In the genomic region with DNA sequence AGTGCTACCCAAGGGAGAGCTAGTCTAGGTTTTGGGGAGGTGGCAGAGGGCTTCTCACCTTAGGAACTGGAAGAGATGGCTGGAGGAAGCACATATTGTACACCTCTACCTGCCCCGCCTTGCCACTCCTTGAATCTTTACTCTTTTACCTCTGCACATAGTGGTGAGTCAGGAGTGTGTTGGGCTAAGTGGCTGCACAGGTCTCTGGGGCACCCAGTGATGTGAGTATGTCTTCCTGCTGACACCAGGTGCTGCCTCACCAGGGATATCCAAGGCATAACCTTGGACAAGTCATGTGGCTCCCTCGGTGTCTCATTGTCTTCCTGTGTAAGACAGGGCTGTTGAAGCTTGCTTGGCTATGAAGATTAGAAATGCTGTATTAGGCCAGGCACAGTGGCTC, we compare ENCODE assay signal across 21 cellular contexts. TPM values are rescaled to one million over a fixed set of nuclear protein-coding genes. Genes with fewer than 3 reads are reported as not detected.
DNase-seq lines count a peak whose midpoint lies in the region; ATAC-seq, FAIRE-seq and TF ChIP-seq lines count a peak whose summit lies in the region.
"Had no signal": no experiment of that assay in that cellular context is flagged by ENCODE, and none has a peak within 500 bp of the region (broad histone marks: within the 10 kb centered on the region; RNA-seq: fewer than 3 reads in every experiment).

No MANE protein-coding gene starts in this region.

- intact Hi-C loops in PC-3 (cut with micrococcal nuclease): no loop called here
- intact Hi-C loops in mammary epithelial cell (cut with micrococcal nuclease): loop anchor here (1.0 kb wide), 1 partner anchor 36 kb away; no protein-coding TSS in a partner anchor
- intact Hi-C loops in kidney (cut with DNase I): no loop called here

- POLR2A ChIA-PET in PC-3 (lab: Charles Lee; ENCODE audit: unreplicated experiment): no interaction called here

- in situ Hi-C loops in mammary epithelial cell (cut with MboI; ENCODE audit: low sequenced_read_pairs in 2 of 2): no loop called here

- no peaks in the 10 kb centered on the region for H3K36me3 ChIP-seq in PC-3 (ENCODE audit: low read depth, low read length)
- no peaks in the 10 kb centered on the region for H3K36me3 ChIP-seq in mammary epithelial cell (ENCODE audit: insufficient read depth, low read length)
- H3K36me3 ChIP-seq in kidney (ENCODE audit: control insufficient read depth in 1 of 2, insufficient read depth in 2 of 2, low read length in 2 of 2): no peaks in the 10 kb centered on the region
- no peaks in the 10 kb centered on the region for H3K36me3 ChIP-seq in effector memory CD4-positive, alpha-beta T cell (ENCODE audit: control insufficient read depth, insufficient read depth, low read length)

- H3K4me3 ChIP-seq in PC-3 (ENCODE audit: low read length) (no peak overlapping the region), mammary epithelial cell (replicated peaks in 1 of 3; ENCODE audit: insufficient read depth in 1 of 3, low read depth in 2 of 3, low read length in 3 of 3) (no peak overlapping the region), kidney (ENCODE audit: low read length in 2 of 2) (no peak overlapping the region), foreskin fibroblast (ENCODE audit: low read depth in 1 of 2, low read length in 2 of 2) (no peak overlapping the region)
- H3K4me3 ChIP-seq in effector memory CD4-positive, alpha-beta T cell (ENCODE audit: insufficient read depth, low read depth, low read length, poor library complexity, severe bottlenecking): no peak overlapping the region

- no peaks in the 10 kb centered on the region for H4K20me1 ChIP-seq in PC-3 (ENCODE audit: low read length)
- H4K20me1 ChIP-seq in mammary epithelial cell (ENCODE audit: insufficient read depth, low read length): no peaks in the 10 kb centered on the region

- H3K4me1 ChIP-seq in PC-3 (ENCODE audit: insufficient read depth, low read length) (peaks cover 23% of the 10 kb centered on the region), mammary epithelial cell (ENCODE audit: insufficient read depth, low read length) (peaks cover 14% of the 10 kb centered on the region), kidney (ENCODE audit: control insufficient read depth in 1 of 2, insufficient read depth in 1 of 2, low read depth in 1 of 2, low read length in 2 of 2) (no peaks in the 10 kb centered on the region)
- H3K4me1 ChIP-seq in effector memory CD4-positive, alpha-beta T cell (ENCODE audit: control insufficient read depth, insufficient read depth, low read length, poor library complexity, severe bottlenecking): no peaks in the 10 kb centered on the region

- H3K9me3 ChIP-seq in PC-3 (ENCODE audit: low read length) (no peaks in the 10 kb centered on the region), mammary epithelial cell (replicated peaks; ENCODE audit: insufficient read depth, low read length) (no peaks in the 10 kb centered on the region), kidney (ENCODE audit: control insufficient read depth in 1 of 2, low read length in 2 of 2) (no peaks in the 10 kb centered on the region)
- no peaks in the 10 kb centered on the region for H3K9me3 ChIP-seq in effector memory CD4-positive, alpha-beta T cell (ENCODE audit: control insufficient read depth, low read length)
- H3K9me3 ChIP-seq: SK-N-SH had no signal

- CTCF ChIA-PET in PC-3 (lab: Charles Lee): no interaction called here
- CTCF ChIA-PET in mammary epithelial cell (lab: Charles Lee; ENCODE audit: low non-redundant PET): no interaction called here

- FAIRE-seq in kidney (lab: Jason Lieb, UNC): no peak
- FAIRE-seq: GM19239, HTR-8/SVneo had no signal

- DNase-seq in PC-3 (peak; percentile 92), mammary epithelial cell (peak; percentile 89), kidney (peak; percentile 10), ureter (ENCODE audit: low spot score) (peak; percentile 78), foreskin fibroblast (no peak)
- DNase-seq in effector memory CD4-positive, alpha-beta T cell: no peak
- DNase-seq: COR-L47, DMS153, H9, Kasumi-1, NCI-H1417, NCI-H187 treated with DMSO at 0.1 percent for 48 hours, NCI-H2171 treated with DMSO at 0.1 percent for 48 hours, NCI-H748 treated with DMSO at 0.1 percent for 48 hours, Right ventricle myocardium superior, SK-N-SH had no signal

- 75% methylated on average over 2 of the region's 2 CpGs for WGBS in mammary epithelial cell (ENCODE audit: low coverage, missing lambda C conversion rate)

- no peaks in the 10 kb centered on the region for H3K27me3 ChIP-seq in PC-3 (ENCODE audit: low read length)
- H3K27me3 ChIP-seq in mammary epithelial cell (ENCODE audit: insufficient read depth, low read length): no peaks in the 10 kb centered on the region
- H3K27me3 ChIP-seq in effector memory CD4-positive, alpha-beta T cell (replicated peaks; ENCODE audit: control insufficient read depth, insufficient read depth, low read length, poor library complexity, severe bottlenecking): no peaks in the 10 kb centered on the region

- dilution Hi-C loops in mammary epithelial cell (cut with HindIII; ENCODE audit: low sequenced_read_pairs): loop anchor here (5.0 to 10.0 kb wide), 3 partner anchors 74 to 382 kb away; partner anchors contain the start of gene ACADS

- no peaks in the 10 kb centered on the region for H3K9me2 ChIP-seq in PC-3 (replicated peaks; ENCODE audit: low read length)
- H3K9me2 ChIP-seq: SK-N-SH had no signal

- H2AFZ ChIP-seq in PC-3 (ENCODE audit: low read length) (no peak overlapping the region), mammary epithelial cell (ENCODE audit: low read depth, low read length) (peak overlapping the region; percentile 6)

- peak overlapping the region; percentile 64 for H3K4me2 ChIP-seq in PC-3 (ENCODE audit: low read length)
- H3K4me2 ChIP-seq in mammary epithelial cell (ENCODE audit: insufficient read depth, low read depth, low read length): peak overlapping the region; percentile 21
- H3K4me2 ChIP-seq: SK-N-SH had no signal

- BruUV-seq in PC-3 (replicated peaks; lab: Mats Ljungman, UMichigan): no TSS peak
- BruUV-seq in mammary epithelial cell (replicated peaks; lab: Mats Ljungman, UMichigan): no TSS peak

- no peaks in the 10 kb centered on the region for H3F3A ChIP-seq in PC-3 (ENCODE audit: low read length, unreplicated experiment)

- H3K79me2 ChIP-seq in PC-3 (ENCODE audit: low read length) (no peaks in the 10 kb centered on the region), mammary epithelial cell (ENCODE audit: insufficient read depth, low read length) (no peaks in the 10 kb centered on the region)

- peak overlapping the region; percentile 54 for H3K27ac ChIP-seq in PC-3 (ENCODE audit: low read length)
- H3K27ac ChIP-seq in mammary epithelial cell (ENCODE audit: insufficient read depth, low read depth, low read length): no peak overlapping the region
- no peak overlapping the region for H3K27ac ChIP-seq in kidney (ENCODE audit: low read depth in 2 of 2, low read length in 2 of 2)
- no peak overlapping the region for H3K27ac ChIP-seq in effector memory CD4-positive, alpha-beta T cell (ENCODE audit: insufficient read depth, low read length, poor library complexity, severe bottlenecking)

- no peak for TF ChIP-seq CTCF in PC-3 (conservative IDR thresholded peaks at IDR 0.05; ENCODE audit: low read depth, low read length)
- no peak for TF ChIP-seq CTCF in mammary epithelial cell (conservative IDR thresholded peaks at IDR 0.05 in 1 of 2, IDR thresholded peaks at IDR 0.05 in 1 of 2; ENCODE audit: extremely low read depth in 1 of 2, insufficient read depth in 1 of 2, low read depth in 1 of 2, low read length in 2 of 2)
- TF ChIP-seq CTCF in kidney (IDR thresholded peaks at IDR 0.05; ENCODE audit: borderline replicate concordance, extremely low read depth, insufficient read depth): no peak
- TF ChIP-seq CTCF in foreskin fibroblast (IDR thresholded peaks at IDR 0.05; ENCODE audit: low read depth, low read length): no peak

- ATAC-seq in PC-3 (peak; percentile 97), GM18519 (IDR thresholded peaks at IDR 0.05; ENCODE audit: low FRiP score, unreplicated experiment) (no peak)

- H3K9ac ChIP-seq in PC-3 (ENCODE audit: low read length): no peak overlapping the region
- H3K9ac ChIP-seq in mammary epithelial cell (ENCODE audit: insufficient read depth, low read length): no peak overlapping the region
- no peak overlapping the region for H3K9ac ChIP-seq in kidney (ENCODE audit: low read length in 2 of 2)
- H3K9ac ChIP-seq: SK-N-SH had no signal

RNA-seq across cellular contexts. Expression of gene CABP1, which starts 19.8 kb away (rescaled TPM):
- not detected in 2 replicates for total RNA-seq in PC-3 (2014; rRNA removed)
- under 1 TPM in 1 of 2 donors, not detected in 1; 0.26 TPM for total RNA-seq in mammary epithelial cell
- 0.03 TPM for polyA plus RNA-seq in mammary epithelial cell
- polyA minus RNA-seq in mammary epithelial cell: not detected
- total RNA-seq in kidney: 2.0 TPM
- 24.1 TPM for polyA plus RNA-seq in kidney (ENCODE audit: insufficient read depth, low read depth, low replicate concordance)
- total RNA-seq in ureter: 5.9 TPM
- total RNA-seq: NCI-H460 had no signal
- polyA plus RNA-seq: IgD-negative memory B cell had no signal

RNA-seq across cellular contexts. Expression of gene POP5, which starts 39.4 kb away (rescaled TPM):
- total RNA-seq in PC-3 (2014; rRNA removed) (83.8 and 89.8 TPM in 2 replicates), mammary epithelial cell (10 to 100 TPM; 19.3 to 35.6 TPM), kidney (50.0 TPM), ureter (54.6 TPM)
- polyA plus RNA-seq in mammary epithelial cell (82.6 TPM), kidney (ENCODE audit: insufficient read depth, low read depth, low replicate concordance) (111 TPM)
- 16.3 TPM for polyA minus RNA-seq in mammary epithelial cell

Comparison
In these comparisons a context has a peak if more than half of its experiments do, and no peak if none do; other contexts are left out.
1. DNase-seq: peak in PC-3 (single experiment), mammary epithelial cell (single experiment), kidney (single experiment) and ureter (single experiment); none in foreskin fibroblast (0 of 2) and effector memory CD4-positive, alpha-beta T cell (0 of 3).